Comparison of ENCODE assay signal across 12 cellular contexts in the genomic region with DNA sequence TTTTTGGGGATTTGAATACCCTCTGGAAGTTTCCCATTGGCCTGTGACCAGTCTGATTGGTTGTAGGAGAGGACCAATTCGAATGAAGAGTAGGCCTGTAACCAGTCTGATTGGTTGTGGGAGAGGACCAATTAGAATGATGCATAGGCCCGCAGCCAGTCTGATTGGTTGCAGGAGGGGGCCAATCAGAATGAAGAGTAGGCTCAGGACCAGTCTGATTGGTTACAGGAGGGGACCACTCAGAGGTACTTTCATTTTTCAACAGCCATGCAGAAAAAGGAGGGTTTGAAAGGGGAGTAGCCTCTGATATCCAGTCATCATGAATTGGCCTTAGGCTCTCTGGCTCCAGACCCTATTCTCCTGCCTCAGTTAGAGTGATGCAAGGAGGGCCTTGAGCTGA. TPM values are rescaled to one million over a fixed set of nuclear protein-coding genes. Genes with fewer than 3 reads are reported as not detected.
DNase-seq lines count a peak whose midpoint lies in the region; ATAC-seq and TF ChIP-seq lines count a peak whose summit lies in the region.
"Had no signal": no experiment of that assay in that cellular context is flagged by ENCODE, and none has a peak within 500 bp of the region (broad histone marks: within the 10 kb centered on the region; RNA-seq: fewer than 3 reads in every experiment).

No MANE protein-coding gene starts in this region.

- H3K9me3 ChIP-seq in SJCRH30 (replicated peaks) = no peaks in the 10 kb centered on the region

- DNase-seq in Caki2 (ENCODE audit: low read depth) (peak; percentile 54), HCEC 1CT (peak; percentile 13), SJCRH30 (peak; percentile 41 to 62), fibroblast of villous mesenchyme (ENCODE audit: low read depth) (peak; percentile 28), OCI-M2 (lab: John Stamatoyannopoulos, UW; ENCODE audit: unreplicated experiment) (no peak), hepatic stellate cell (ENCODE audit: low spot score) (no peak)
- DNase-seq: activated T-cell treated with anti-CD3 and anti-CD28 coated beads, Interleukin-2, amount 50 U/mL, for 4 hours; cerebellar nuclear complex; NCI-H2029; retina had no signal

- H3K4me1 ChIP-seq in SJCRH30 = peaks cover 21% of the 10 kb centered on the region

- no peak overlapping the region for H3K27ac ChIP-seq in SJCRH30
- H3K27ac ChIP-seq: SK-N-MC had no signal

- in situ Hi-C loops in Caki2 (cut with HindIII; ENCODE audit: low pct_unique_long_range_greater_than_20kb, low sequenced_read_pairs) = no loop called here

- no peaks in the 10 kb centered on the region for H3K27me3 ChIP-seq in SJCRH30

- H3K4me3 ChIP-seq in SJCRH30 (no peak overlapping the region), fibroblast of villous mesenchyme (ENCODE audit: low read depth, low read length) (no peak overlapping the region)
- H3K4me3 ChIP-seq: SK-N-MC had no signal

- no peak for TF ChIP-seq CTCF in fibroblast of villous mesenchyme (IDR thresholded peaks at IDR 0.05; ENCODE audit: insufficient read depth, low read depth, low read length)

- no peak for ATAC-seq in HG02763 (IDR thresholded peaks at IDR 0.05; ENCODE audit: unreplicated experiment)
- ATAC-seq: activated T-cell treated with anti-CD3 and anti-CD28 coated beads, Interleukin-2, amount 50 U/mL, for 4 hours had no signal

- H3K36me3 ChIP-seq in SJCRH30 = no peaks in the 10 kb centered on the region

RNA-seq across cellular contexts. Expression of gene SLC1A5, which starts 30.4 kb away (rescaled TPM):
- 274 and 283 TPM in 2 replicates for total RNA-seq in Caki2 (2014; rRNA removed; shearing (Covaris generic); ENCODE audit: low replicate concordance)
- total RNA-seq in SJCRH30 (2014; rRNA removed; shearing (Covaris generic)) = 66.3 and 71.6 TPM in 2 replicates
- total RNA-seq in fibroblast of villous mesenchyme = 196 and 224 TPM in 2 replicates

RNA-seq across cellular contexts. Expression of gene AP2S1, which starts 31.8 kb away (rescaled TPM):
- total RNA-seq in Caki2 (2014; rRNA removed; shearing (Covaris generic); ENCODE audit: low replicate concordance) = 291 and 329 TPM in 2 replicates
- 133 and 139 TPM in 2 replicates for total RNA-seq in SJCRH30 (2014; rRNA removed; shearing (Covaris generic))
- 113 and 166 TPM in 2 replicates for total RNA-seq in fibroblast of villous mesenchyme

RNA-seq across cellular contexts. Expression of gene ARHGAP35, which starts 42.0 kb away (rescaled TPM):
- 15.6 and 19.5 TPM in 2 replicates for total RNA-seq in Caki2 (2014; rRNA removed; shearing (Covaris generic); ENCODE audit: low replicate concordance)
- 44.0 and 49.5 TPM in 2 replicates for total RNA-seq in SJCRH30 (2014; rRNA removed; shearing (Covaris generic))
- 31.5 and 36.7 TPM in 2 replicates for total RNA-seq in fibroblast of villous mesenchyme

Comparison
In these comparisons a context has a peak if more than half of its experiments do, and no peak if none do; other contexts are left out.
1. DNase-seq: peak in Caki2 (single experiment), HCEC 1CT (single experiment), SJCRH30 (2 of 2) and fibroblast of villous mesenchyme (single experiment); none in OCI-M2 (single experiment) and hepatic stellate cell (single experiment).